Comparison of ENCODE assay signal across 18 cellular contexts in the genomic region with DNA sequence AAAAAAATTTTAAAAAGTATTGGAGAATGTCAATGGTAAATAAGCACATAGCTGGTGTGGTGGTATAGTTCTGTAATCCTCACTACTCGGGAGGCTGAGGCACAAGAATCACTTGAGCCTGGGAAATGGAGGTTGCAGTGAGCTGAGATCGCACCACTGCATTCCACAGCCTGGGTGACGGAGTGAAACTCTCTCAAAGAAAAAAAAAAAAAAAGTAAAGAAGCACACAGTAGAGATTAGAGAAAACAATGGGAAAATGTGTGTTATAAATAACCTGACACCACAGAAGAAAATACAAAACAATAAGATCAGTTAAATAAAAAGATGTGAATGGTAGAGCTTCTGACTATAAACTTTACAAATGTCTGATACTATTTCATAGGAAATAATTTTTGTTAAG.
"Had no signal": no experiment of that assay in that cellular context is flagged by ENCODE, and none has a peak within 500 bp of the region (broad histone marks: within the 10 kb centered on the region; RNA-seq: fewer than 3 reads in every experiment).

No MANE protein-coding gene starts in this region.

- H3K27ac ChIP-seq: coronary artery, epithelial cell of prostate, ovary, upper lobe of right lung, VCaP had no signal

- H3K4me1 Mint-ChIP-seq: activated CD4-positive, alpha-beta T cell treated with anti-CD3 and anti-CD28 coated beads for 36 hours had no signal

- H3K9me3 Mint-ChIP-seq: activated CD4-positive, alpha-beta memory T cell treated with anti-CD3 and anti-CD28 coated beads, Interleukin-2, amount 10 ng/mL, durations not matched to agents 7 days and 5 days; nephron had no signal

- H3K36me3 ChIP-seq: ovary had no signal

- H3K27ac Mint-ChIP-seq: activated CD4-positive, alpha-beta memory T cell treated with anti-CD3 and anti-CD28 coated beads, Interleukin-2, amount 10 ng/mL, durations not matched to agents 7 days and 5 days; activated CD4-positive, alpha-beta T cell treated with anti-CD3 and anti-CD28 coated beads for 36 hours; activated naive CD8-positive, alpha-beta T cell treated with anti-CD3 and anti-CD28 coated beads, Interleukin-2, amount 10 ng/mL, durations not matched to agents 7 days and 5 days had no signal

- H3K27me3 ChIP-seq: ovary, upper lobe of right lung had no signal

- H3K9me3 ChIP-seq: ovary, upper lobe of right lung had no signal

- ATAC-seq: activated CD4-positive, alpha-beta T cell treated with anti-CD3 and anti-CD28 coated beads for 36 hours; left colon; stimulated activated naive CD8-positive, alpha-beta T cell treated with anti-CD3 and anti-CD28 coated beads, Interleukin-15, Interleukin-2, amounts not matched to agents 100 U/mL and 50 U/mL, for 24 hours; upper lobe of right lung had no signal

- H3K27me3 Mint-ChIP-seq: activated CD4-positive, alpha-beta memory T cell treated with anti-CD3 and anti-CD28 coated beads, Interleukin-2, amount 10 ng/mL, durations not matched to agents 7 days and 5 days; activated CD4-positive, alpha-beta T cell treated with anti-CD3 and anti-CD28 coated beads for 36 hours; activated naive CD8-positive, alpha-beta T cell treated with anti-CD3 and anti-CD28 coated beads, Interleukin-2, amount 10 ng/mL, durations not matched to agents 7 days and 5 days had no signal

- H3K4me3 ChIP-seq: coronary artery, ovary, upper lobe of right lung had no signal

- H3K4me3 Mint-ChIP-seq: activated CD4-positive, alpha-beta memory T cell treated with anti-CD3 and anti-CD28 coated beads, Interleukin-2, amount 10 ng/mL, durations not matched to agents 7 days and 5 days; activated CD4-positive, alpha-beta T cell treated with anti-CD3 and anti-CD28 coated beads for 36 hours; activated naive CD8-positive, alpha-beta T cell treated with anti-CD3 and anti-CD28 coated beads, Interleukin-2, amount 10 ng/mL, durations not matched to agents 7 days and 5 days; nephron had no signal

- DNase-seq: activated CD4-positive, alpha-beta memory T cell treated with anti-CD3 and anti-CD28 coated beads, Interleukin-2, amount 10 ng/mL, durations not matched to agents 7 days and 5 days; activated CD4-positive, alpha-beta T cell treated with anti-CD3 and anti-CD28 coated beads for 36 hours; activated gamma-delta T cell treated with Interleukin-2 at 50 U/mL for 16 hours; activated naive CD8-positive, alpha-beta T cell treated with anti-CD3 and anti-CD28 coated beads, Interleukin-2, amount 10 ng/mL, durations not matched to agents 7 days and 5 days; activated T-cell treated with anti-CD3 and anti-CD28 coated beads, Interleukin-2, amount 50 U/mL, for 48 hours; anterior cingulate cortex; effector CD8-positive, alpha-beta T cell; left colon; mammary epithelial cell; ovary; stimulated activated CD4-positive, alpha-beta T cell treated with anti-CD3 and anti-CD28 coated beads, Interleukin-12 subunit alpha, Interleukin-12 subunit beta, amount 100 ng/mL, for 4 hours; stimulated activated naive CD8-positive, alpha-beta T cell treated with anti-CD3 and anti-CD28 coated beads, Interleukin-15, Interleukin-2, amounts not matched to agents 100 U/mL and 50 U/mL, for 24 hours; T-helper 1 cell; upper lobe of right lung had no signal

- H3K4me1 ChIP-seq: upper lobe of right lung had no signal
